In genomic region chr2:7730990-7731389, GRCh38 we compare ENCODE assay signal across 22 cellular contexts.
A peak's percentile ranks its signal among the peaks of the same experiment; 100 is the strongest.
DNase-seq lines count a peak whose midpoint lies in the region; ATAC-seq and TF ChIP-seq lines count a peak whose summit lies in the region.
"Had no signal": no experiment of that assay in that cellular context is flagged by ENCODE, and none has a peak within 500 bp of the region (broad histone marks: within the 10 kb centered on the region; RNA-seq: fewer than 3 reads in every experiment).

No MANE protein-coding gene starts in this region.

- POLR2A ChIA-PET in CD4-positive, alpha-beta T cell (lab: Charles Lee) = interaction anchor here (1.0 to 1.4 kb wide), 3 partner anchors 9 to 951 kb away, joined by 3 to 5 read pairs (median 4); partner anchors contain the start of gene ID2
- POLR2A ChIA-PET in naive thymus-derived CD4-positive, alpha-beta T cell (lab: Charles Lee) = interaction anchor here (1.1 to 1.3 kb wide), 2 partner anchors 164 to 951 kb away, joined by 3 to 4 read pairs; partner anchors contain the start of gene ID2

- no peaks in the 10 kb centered on the region for H3K9me3 ChIP-seq in CD4-positive, alpha-beta T cell (ENCODE audit: control insufficient read depth, low read length)
- H3K9me3 ChIP-seq in naive thymus-derived CD4-positive, alpha-beta T cell (ENCODE audit: control insufficient read depth in 2 of 3, low read length in 3 of 3) = no peaks in the 10 kb centered on the region
- H3K9me3 ChIP-seq: neutrophil, thyroid gland had no signal

- BruUV-seq in Calu3 (replicated peaks; lab: Mats Ljungman, UMichigan) = no TSS peak

- no peaks in the 10 kb centered on the region for H3K36me3 ChIP-seq in naive thymus-derived CD4-positive, alpha-beta T cell (ENCODE audit: control insufficient read depth in 2 of 3, insufficient read depth in 3 of 3, low read length in 3 of 3)
- H3K36me3 ChIP-seq: neutrophil, thyroid gland had no signal

- no peaks in the 10 kb centered on the region for H3K27me3 Mint-ChIP-seq in T-helper 2 cell treated with Interferon-gamma antibody and Interleukin-4, amounts not matched to agents 5 μg/mL and 100 μg/mL, for 36 hours (ENCODE audit: low read depth)
- no peaks in the 10 kb centered on the region for H3K27me3 Mint-ChIP-seq in CD4-positive, alpha-beta T cell
- H3K27me3 Mint-ChIP-seq in activated T-helper 1 cell treated with anti-CD3 and anti-CD28 coated beads, Interleukin-12 subunit alpha, Interleukin-12 subunit beta, Interleukin-2, Interleukin-4 antibody, amounts not matched to agents 30 ng/mL and 10 ng/mL and 1 ng/mL, durations not matched to agents 14 hours and 24 hours and 36 hours (ENCODE audit: insufficient read depth) = peaks cover 2% of the 10 kb centered on the region
- H3K27me3 Mint-ChIP-seq in naive thymus-derived CD4-positive, alpha-beta T cell = no peaks in the 10 kb centered on the region
- H3K27me3 Mint-ChIP-seq in Calu3 (ENCODE audit: unreplicated experiment) = no peaks in the 10 kb centered on the region

- CTCF ChIA-PET in CD4-positive, alpha-beta T cell (lab: Charles Lee) = interaction anchor here (1.6 kb wide), 1 partner anchor 9 kb away, joined by 7 read pairs; no protein-coding TSS in a partner anchor
- CTCF ChIA-PET in naive thymus-derived CD4-positive, alpha-beta T cell (lab: Charles Lee) = interaction anchor here (1.0 kb wide), 1 partner anchor 10 kb away, joined by 3 read pairs; no protein-coding TSS in a partner anchor
- CTCF ChIA-PET in Calu3 (lab: Charles Lee) = no interaction called here

- H3K4me3 ChIP-seq in naive thymus-derived CD4-positive, alpha-beta T cell (ENCODE audit: low read length) = peak overlapping the region; percentile 48
- H3K4me3 ChIP-seq: lung, skin epidermis, thyroid gland had no signal

- no peak for ATAC-seq in CD4-positive, alpha-beta T cell (ENCODE audit: poor library complexity)
- no peak for ATAC-seq in naive thymus-derived CD4-positive, alpha-beta T cell
- ATAC-seq: PC-3; stimulated activated naive B cell treated with anti-CD40 and anti-IgM and Interleukin-4, amounts not matched to agents 10 μg/mL and 1 μg/mL and 100 μg/mL, for 72 hours had no signal

- H3K4me1 Mint-ChIP-seq in T-helper 2 cell treated with Interferon-gamma antibody and Interleukin-4, amounts not matched to agents 5 μg/mL and 100 μg/mL, for 36 hours (ENCODE audit: low read depth) = peaks cover 35% of the 10 kb centered on the region
- peaks cover 22% of the 10 kb centered on the region for H3K4me1 Mint-ChIP-seq in CD4-positive, alpha-beta T cell (ENCODE audit: low read depth)
- peaks cover 61% of the 10 kb centered on the region for H3K4me1 Mint-ChIP-seq in activated T-helper 1 cell treated with anti-CD3 and anti-CD28 coated beads, Interleukin-12 subunit alpha, Interleukin-12 subunit beta, Interleukin-2, Interleukin-4 antibody, amounts not matched to agents 30 ng/mL and 10 ng/mL and 1 ng/mL, durations not matched to agents 14 hours and 24 hours and 36 hours (ENCODE audit: low read depth)
- peaks cover 1 to 55% (median 30%) of the 10 kb centered on the region in 7 donors for H3K4me1 Mint-ChIP-seq in naive thymus-derived CD4-positive, alpha-beta T cell
- peaks cover 2% of the 10 kb centered on the region for H3K4me1 Mint-ChIP-seq in Calu3 (ENCODE audit: low read depth, unreplicated experiment)
- H3K4me1 Mint-ChIP-seq: stimulated activated naive B cell treated with anti-CD40 and anti-IgM and Interleukin-4, amounts not matched to agents 10 μg/mL and 1 μg/mL and 100 μg/mL, for 72 hours had no signal

- no peaks in the 10 kb centered on the region for H3K27me3 ChIP-seq in CD4-positive, alpha-beta T cell (ENCODE audit: control insufficient read depth, insufficient read depth, low read length)
- no peaks in the 10 kb centered on the region for H3K27me3 ChIP-seq in naive thymus-derived CD4-positive, alpha-beta T cell (ENCODE audit: control insufficient read depth in 2 of 2, insufficient read depth in 2 of 2, low read length in 2 of 2)
- H3K27me3 ChIP-seq: thyroid gland had no signal

- peaks cover 89% of the 10 kb centered on the region for H3K36me3 Mint-ChIP-seq in T-helper 2 cell treated with Interferon-gamma antibody and Interleukin-4, amounts not matched to agents 5 μg/mL and 100 μg/mL, for 36 hours (ENCODE audit: low read depth)
- no peaks in the 10 kb centered on the region for H3K36me3 Mint-ChIP-seq in CD4-positive, alpha-beta T cell (ENCODE audit: low read depth)
- peaks cover 76% of the 10 kb centered on the region for H3K36me3 Mint-ChIP-seq in activated T-helper 1 cell treated with anti-CD3 and anti-CD28 coated beads, Interleukin-12 subunit alpha, Interleukin-12 subunit beta, Interleukin-2, Interleukin-4 antibody, amounts not matched to agents 30 ng/mL and 10 ng/mL and 1 ng/mL, durations not matched to agents 14 hours and 24 hours and 36 hours (ENCODE audit: low read depth)
- peaks cover 0 to 80% (median 0%) of the 10 kb centered on the region in 5 donors for H3K36me3 Mint-ChIP-seq in naive thymus-derived CD4-positive, alpha-beta T cell
- H3K36me3 Mint-ChIP-seq in Calu3 (ENCODE audit: insufficient read depth, unreplicated experiment) = no peaks in the 10 kb centered on the region
- H3K36me3 Mint-ChIP-seq: stimulated activated naive B cell treated with anti-CD40 and anti-IgM and Interleukin-4, amounts not matched to agents 10 μg/mL and 1 μg/mL and 100 μg/mL, for 72 hours had no signal

- peak overlapping the region; percentile 84 for H3K27ac Mint-ChIP-seq in T-helper 2 cell treated with Interferon-gamma antibody and Interleukin-4, amounts not matched to agents 5 μg/mL and 100 μg/mL, for 36 hours
- peak overlapping the region; percentile 83 for H3K27ac Mint-ChIP-seq in CD4-positive, alpha-beta T cell
- H3K27ac Mint-ChIP-seq in activated T-helper 1 cell treated with anti-CD3 and anti-CD28 coated beads, Interleukin-12 subunit alpha, Interleukin-12 subunit beta, Interleukin-2, Interleukin-4 antibody, amounts not matched to agents 30 ng/mL and 10 ng/mL and 1 ng/mL, durations not matched to agents 14 hours and 24 hours and 36 hours = peak overlapping the region; percentile 80
- peak overlapping the region in 8 of 9 donors; percentile 0 to 94 (median 75) for H3K27ac Mint-ChIP-seq in naive thymus-derived CD4-positive, alpha-beta T cell
- no peak overlapping the region for H3K27ac Mint-ChIP-seq in Calu3 (ENCODE audit: unreplicated experiment)
- H3K27ac Mint-ChIP-seq: stimulated activated naive B cell treated with anti-CD40 and anti-IgM and Interleukin-4, amounts not matched to agents 10 μg/mL and 1 μg/mL and 100 μg/mL, for 72 hours had no signal

- intact Hi-C loops in CD4-positive, alpha-beta T cell (cut with DNase I, micrococcal nuclease) = no loop called here
- intact Hi-C loops in activated T-helper 1 cell treated with anti-CD3 and anti-CD28 coated beads, Interleukin-12 subunit alpha, Interleukin-12 subunit beta, Interleukin-2, Interleukin-4 antibody, amounts not matched to agents 30 ng/mL and 10 ng/mL and 1 ng/mL, durations not matched to agents 14 hours and 24 hours and 36 hours (cut with micrococcal nuclease) = loop anchor here (1.0 kb wide), 1 partner anchor 42 kb away; no protein-coding TSS in a partner anchor
- intact Hi-C loops in naive thymus-derived CD4-positive, alpha-beta T cell (cut with micrococcal nuclease) = loop anchor here in 1 of 2 donors (2.0 kb wide), 1 partner anchor 164 kb away; no protein-coding TSS in a partner anchor
- intact Hi-C loops in Calu3 (cut with micrococcal nuclease; ENCODE audit: unreplicated experiment) = no loop called here

- DNase-seq in T-helper 2 cell treated with Interferon-gamma antibody and Interleukin-4, amounts not matched to agents 5 μg/mL and 100 μg/mL, for 36 hours (ENCODE audit: low spot score) = no peak
- no peak for DNase-seq in T-helper 2 cell
- DNase-seq in CD4-positive, alpha-beta T cell = no peak
- no peak for DNase-seq in activated T-helper 1 cell treated with anti-CD3 and anti-CD28 coated beads, Interleukin-12 subunit alpha, Interleukin-12 subunit beta, Interleukin-2, Interleukin-4 antibody, amounts not matched to agents 30 ng/mL and 10 ng/mL and 1 ng/mL, durations not matched to agents 14 hours and 24 hours and 36 hours (ENCODE audit: low spot score)
- DNase-seq in naive thymus-derived CD4-positive, alpha-beta T cell = no peak
- DNase-seq in GM19238 (ENCODE audit: insufficient read length, low spot score) = no peak
- DNase-seq in Calu3 = no peak
- no peak for DNase-seq in activated effector memory CD4-positive, alpha-beta T cell treated with anti-CD3 and anti-CD28 coated beads, Interleukin-2, amount 50 U/mL, for 16 hours
- DNase-seq: 8988T; amniotic stem cell; COR-L47; GOT3; NCI-H1092 treated with DMSO at 0.1 percent for 48 hours; NCI-H2081 treated with DMSO at 0.1 percent for 48 hours; PC-3; SHP77 treated with DMSO at 0.1 percent for 48 hours; stimulated activated naive B cell treated with anti-CD40 and anti-IgM and Interleukin-4, amounts not matched to agents 10 μg/mL and 1 μg/mL and 100 μg/mL, for 72 hours; SW 1271; thyroid gland had no signal

- peaks cover 6 to 38% of the 10 kb centered on the region in 2 donors for H3K4me1 ChIP-seq in naive thymus-derived CD4-positive, alpha-beta T cell (ENCODE audit: control insufficient read depth in 2 of 2, insufficient read depth in 2 of 2, low read length in 2 of 2)
- H3K4me1 ChIP-seq: thyroid gland had no signal

- TF ChIP-seq CTCF in CD4-positive, alpha-beta T cell (IDR thresholded peaks at IDR 0.05) = no peak
- no peak for TF ChIP-seq CTCF in Calu3 (IDR thresholded peaks at IDR 0.05; ENCODE audit: unreplicated experiment)

- peaks cover 15% of the 10 kb centered on the region for H3K9me3 Mint-ChIP-seq in T-helper 2 cell treated with Interferon-gamma antibody and Interleukin-4, amounts not matched to agents 5 μg/mL and 100 μg/mL, for 36 hours
- no peaks in the 10 kb centered on the region for H3K9me3 Mint-ChIP-seq in CD4-positive, alpha-beta T cell
- H3K9me3 Mint-ChIP-seq in activated T-helper 1 cell treated with anti-CD3 and anti-CD28 coated beads, Interleukin-12 subunit alpha, Interleukin-12 subunit beta, Interleukin-2, Interleukin-4 antibody, amounts not matched to agents 30 ng/mL and 10 ng/mL and 1 ng/mL, durations not matched to agents 14 hours and 24 hours and 36 hours = peaks cover 10% of the 10 kb centered on the region
- H3K9me3 Mint-ChIP-seq in naive thymus-derived CD4-positive, alpha-beta T cell = peaks cover 0 to 8% (median 0%) of the 10 kb centered on the region in 11 donors
- H3K9me3 Mint-ChIP-seq in Calu3 (ENCODE audit: low read depth, unreplicated experiment) = no peaks in the 10 kb centered on the region
- H3K9me3 Mint-ChIP-seq: stimulated activated naive B cell treated with anti-CD40 and anti-IgM and Interleukin-4, amounts not matched to agents 10 μg/mL and 1 μg/mL and 100 μg/mL, for 72 hours had no signal

- no peak overlapping the region for H3K27ac ChIP-seq in CD4-positive, alpha-beta T cell (ENCODE audit: low read depth, low read length)
- no peak overlapping the region for H3K27ac ChIP-seq in naive thymus-derived CD4-positive, alpha-beta T cell (ENCODE audit: low read depth, low read length)
- H3K27ac ChIP-seq: neutrophil, thyroid gland had no signal

- peak overlapping the region; percentile 91 for H3K4me3 Mint-ChIP-seq in T-helper 2 cell treated with Interferon-gamma antibody and Interleukin-4, amounts not matched to agents 5 μg/mL and 100 μg/mL, for 36 hours
- H3K4me3 Mint-ChIP-seq in CD4-positive, alpha-beta T cell = peak overlapping the region; percentile 89
- peak overlapping the region; percentile 87 for H3K4me3 Mint-ChIP-seq in activated T-helper 1 cell treated with anti-CD3 and anti-CD28 coated beads, Interleukin-12 subunit alpha, Interleukin-12 subunit beta, Interleukin-2, Interleukin-4 antibody, amounts not matched to agents 30 ng/mL and 10 ng/mL and 1 ng/mL, durations not matched to agents 14 hours and 24 hours and 36 hours
- H3K4me3 Mint-ChIP-seq in naive thymus-derived CD4-positive, alpha-beta T cell = peak overlapping the region; percentile 40 to 90 (median 83)
- no peak overlapping the region for H3K4me3 Mint-ChIP-seq in Calu3 (ENCODE audit: low read depth, unreplicated experiment)
- H3K4me3 Mint-ChIP-seq: stimulated activated naive B cell treated with anti-CD40 and anti-IgM and Interleukin-4, amounts not matched to agents 10 μg/mL and 1 μg/mL and 100 μg/mL, for 72 hours had no signal
